In genomic region chr11:68213555-68214172, GRCh38 we compare ENCODE assay signal across 8 cellular contexts. TPM values are rescaled to one million over a fixed set of nuclear protein-coding genes. Genes with fewer than 3 reads are reported as not detected.
DNase-seq lines count a peak whose midpoint lies in the region; ATAC-seq and TF ChIP-seq lines count a peak whose summit lies in the region.

No MANE protein-coding gene starts in this region.

- peak overlapping the region; percentile 99 for H3K27ac ChIP-seq in left lung

- DNase-seq in A172 (ENCODE audit: low spot score) (peak; percentile 60), NCI-H460 (ENCODE audit: extremely low read depth, low read depth) (peak; percentile 67), dedifferentiated amniotic fluid mesenchymal stem cell (ENCODE audit: extremely low spot score) (peak; percentile 90), left lung (peak; percentile 85 to 93)
- peak; percentile 78 for DNase-seq in activated CD4-positive, alpha-beta T cell treated with anti-CD3 and anti-CD28 coated beads, Interleukin-2, amount 50 U/mL, for 1 hour
- DNase-seq in stimulated activated CD4-positive, alpha-beta T cell treated with anti-CD3 and anti-CD28 coated beads, Interleukin-1b, Interleukin-23, amount 100 ng/mL, for 48 hours, result peak; percentile 77

- no peaks in the 10 kb centered on the region for H3K9me3 ChIP-seq in left lung

- peak overlapping the region; percentile 77 to 83 for H3K4me3 ChIP-seq in left lung

- ATAC-seq in GM18511 (IDR thresholded peaks at IDR 0.05; ENCODE audit: unreplicated experiment) (peak; percentile 52), HG03175 (IDR thresholded peaks at IDR 0.05; ENCODE audit: unreplicated experiment) (peak; percentile 43), left lung (peak; percentile 65)

- intact Hi-C loops in left lung (cut with DNase I), result no loop called here

- no peaks in the 10 kb centered on the region for H3K36me3 ChIP-seq in left lung

- peaks cover 17 to 44% of the 10 kb centered on the region in 2 donors for H3K4me1 ChIP-seq in left lung

- H3K27me3 ChIP-seq in left lung, result peaks cover 0 to 6% of the 10 kb centered on the region in 2 donors

- TF ChIP-seq CTCF in left lung (IDR thresholded peaks at IDR 0.05), result no peak

RNA-seq across cellular contexts. Expression of gene KMT5B, which starts 0.6 kb away (rescaled TPM):
- total RNA-seq in A172 (2014; rRNA removed; shearing (Covaris generic)), result 16.7 and 19.1 TPM in 2 replicates
- total RNA-seq in NCI-H460 (2014; rRNA removed; shearing (Covaris generic)), result 16.7 and 21.2 TPM in 2 replicates
- polyA plus RNA-seq in NCI-H460 (2014; cell fraction: nucleus; rRNA removed), result 7.9 and 9.6 TPM in 2 replicates
- 10 to 100 TPM; 36.0 to 38.2 TPM for total RNA-seq in left lung

RNA-seq across cellular contexts. Expression of gene C11orf24, which starts 58.1 kb away (rescaled TPM):
- 52.4 and 55.5 TPM in 2 replicates for total RNA-seq in A172 (2014; rRNA removed; shearing (Covaris generic))
- 31.5 and 34.5 TPM in 2 replicates for total RNA-seq in NCI-H460 (2014; rRNA removed; shearing (Covaris generic))
- 37.7 and 75.2 TPM in 2 replicates for polyA plus RNA-seq in NCI-H460 (2014; cell fraction: nucleus; rRNA removed)
- total RNA-seq in left lung, result 10 to 100 TPM; 44.7 to 50.9 TPM

Comparison
In these comparisons a context has a peak if more than half of its experiments do, and no peak if none do; other contexts are left out.
1. Peak in every context shown above with its lines: DNase-seq, ATAC-seq, H3K4me3 ChIP-seq and H3K27ac ChIP-seq.